9 cellular contexts compared by ENCODE assay signal in genomic region chr11:36744375-36745168, GRCh38.
DNase-seq lines count a peak whose midpoint lies in the region; ATAC-seq and TF ChIP-seq lines count a peak whose summit lies in the region.
"Had no signal": no experiment of that assay in that cellular context is flagged by ENCODE, and none has a peak within 500 bp of the region (broad histone marks: within the 10 kb centered on the region; RNA-seq: fewer than 3 reads in every experiment).

No MANE protein-coding gene starts in this region.

- H3K4me2 ChIP-seq in DND-41 (ENCODE audit: insufficient read depth, low read length) (peak overlapping the region; percentile 25; the same call in 1 of the 2 replicates), OCI-LY3 (ENCODE audit: low read length) (peak overlapping the region; percentile 78)

- DNase-seq in DND-41 (peak; percentile 85), fibroblast of the conjunctiva (ENCODE audit: low read depth) (peak; percentile 36), thyroid gland (peak; percentile 80 to 84)
- peak; percentile 27 for DNase-seq in activated T-cell treated with anti-CD3 and anti-CD28 coated beads, Interleukin-2, amount 50 U/mL, for 4 hours

- intact Hi-C loops in thyroid gland (cut with DNase I) = loop anchor here (5.0 kb wide), 1 partner anchor 37 kb away; no protein-coding TSS in a partner anchor

- H3K27me3 ChIP-seq in DND-41 (ENCODE audit: insufficient read depth, low read length, poor library complexity) (no peaks in the 10 kb centered on the region), OCI-LY3 (ENCODE audit: low read depth, low read length) (peaks cover 15% of the 10 kb centered on the region), neutrophil (peaks cover 47% of the 10 kb centered on the region), thyroid gland (no peaks in the 10 kb centered on the region)

- peak; percentile 66 for ATAC-seq in DND-41 (ENCODE audit: insufficient read depth, low read depth)
- ATAC-seq in HG03175 (IDR thresholded peaks at IDR 0.05; ENCODE audit: unreplicated experiment) = peak; percentile 26
- ATAC-seq in activated T-cell treated with anti-CD3 and anti-CD28 coated beads, Interleukin-2, amount 50 U/mL, for 4 hours = peak in 1 of 2 donors; percentile 32
- no peak for ATAC-seq in GM19397 (IDR thresholded peaks at IDR 0.05; ENCODE audit: unreplicated experiment)

- H3K27me3 Mint-ChIP-seq in activated T-cell treated with anti-CD3 and anti-CD28 coated beads, Interleukin-2, amount 50 U/mL, for 4 hours (ENCODE audit: low read depth) = peaks cover 22% of the 10 kb centered on the region

- peak; percentile 96 for TF ChIP-seq CTCF in DND-41 (IDR thresholded peaks at IDR 0.05; ENCODE audit: borderline replicate concordance, extremely low read depth, low read length, poor library complexity, severe bottlenecking)
- TF ChIP-seq CTCF in OCI-LY3 (IDR thresholded peaks at IDR 0.05; ENCODE audit: low read depth, low read length) = peak; percentile 96
- TF ChIP-seq CTCF in neutrophil (IDR thresholded peaks at IDR 0.05) = peak; percentile 18
- TF ChIP-seq CTCF in thyroid gland (IDR thresholded peaks at IDR 0.05) = peak; percentile 48 to 74 (median 70)

- H3K4me3 ChIP-seq in DND-41 (ENCODE audit: low read depth in 1 of 2, low read length in 2 of 2) = no peak overlapping the region
- H3K4me3 ChIP-seq in OCI-LY3 (ENCODE audit: low read length) = peak overlapping the region; percentile 57
- H3K4me3 ChIP-seq in neutrophil (ENCODE audit: low read depth in 1 of 2, low read length in 1 of 2) = no peak overlapping the region
- H3K4me3 ChIP-seq in thyroid gland (replicated peaks in 1 of 3) = no peak overlapping the region
- H3K4me3 ChIP-seq: breast epithelium had no signal

- H3K4me1 Mint-ChIP-seq in activated T-cell treated with anti-CD3 and anti-CD28 coated beads, Interleukin-2, amount 50 U/mL, for 4 hours (ENCODE audit: low read depth) = peaks cover 5% of the 10 kb centered on the region

- H3K9ac ChIP-seq in DND-41 (ENCODE audit: low read depth, low read length) (peak overlapping the region; percentile 0; the same call in 1 of the 2 replicates), OCI-LY3 (ENCODE audit: low read length) (peak overlapping the region; percentile 35; the same call in 1 of the 2 replicates)

- H3K9me3 ChIP-seq in DND-41 (ENCODE audit: insufficient read depth, low read length, severe bottlenecking) (no peaks in the 10 kb centered on the region), OCI-LY3 (ENCODE audit: insufficient read depth, low read length) (no peaks in the 10 kb centered on the region), neutrophil (no peaks in the 10 kb centered on the region), thyroid gland (no peaks in the 10 kb centered on the region)
- H3K9me3 ChIP-seq: breast epithelium had no signal

- H2AFZ ChIP-seq in DND-41 (ENCODE audit: low read depth, low read length) = peak overlapping the region; percentile 65
- H2AFZ ChIP-seq in OCI-LY3 (ENCODE audit: low read depth, low read length) = peak overlapping the region; percentile 83

- peak overlapping the region; percentile 62 for H3K27ac ChIP-seq in DND-41 (ENCODE audit: low read length)
- H3K27ac ChIP-seq in OCI-LY3 (ENCODE audit: low read length) = peak overlapping the region; percentile 56
- H3K27ac ChIP-seq in neutrophil = no peak overlapping the region
- H3K27ac ChIP-seq in thyroid gland = no peak overlapping the region
- H3K27ac ChIP-seq: breast epithelium had no signal

- H3K4me1 ChIP-seq in DND-41 (ENCODE audit: insufficient read depth, low read length) (peaks cover 36% of the 10 kb centered on the region), OCI-LY3 (ENCODE audit: low read length) (peaks cover 46% of the 10 kb centered on the region), neutrophil (ENCODE audit: control insufficient read depth in 1 of 2, insufficient read depth in 1 of 2, low read depth in 1 of 2, low read length in 1 of 2) (no peaks in the 10 kb centered on the region), thyroid gland (no peaks in the 10 kb centered on the region)
- H3K4me1 ChIP-seq: breast epithelium had no signal

- no peaks in the 10 kb centered on the region for H3K9me3 Mint-ChIP-seq in activated T-cell treated with anti-CD3 and anti-CD28 coated beads, Interleukin-2, amount 50 U/mL, for 4 hours

- H4K20me1 ChIP-seq in DND-41 (ENCODE audit: insufficient read depth, low read length) = no peaks in the 10 kb centered on the region
- no peaks in the 10 kb centered on the region for H4K20me1 ChIP-seq in OCI-LY3 (ENCODE audit: insufficient read depth, low read length)

- no peak for TF ChIP-seq POLR2A in thyroid gland (IDR thresholded peaks at IDR 0.05)

- WGBS in thyroid gland, 2 donors = 31 to 33% methylated on average over 11 of the region's 11 CpGs

- H3K4me3 Mint-ChIP-seq in activated T-cell treated with anti-CD3 and anti-CD28 coated beads, Interleukin-2, amount 50 U/mL, for 4 hours = no peak overlapping the region

- H3K79me2 ChIP-seq in DND-41 (ENCODE audit: insufficient read depth, low read length) (no peaks in the 10 kb centered on the region), OCI-LY3 (ENCODE audit: low read length) (no peaks in the 10 kb centered on the region)

- no peaks in the 10 kb centered on the region for H3K36me3 Mint-ChIP-seq in activated T-cell treated with anti-CD3 and anti-CD28 coated beads, Interleukin-2, amount 50 U/mL, for 4 hours (ENCODE audit: insufficient read depth)

- H3K36me3 ChIP-seq in DND-41 (ENCODE audit: insufficient read depth, low read length) (no peaks in the 10 kb centered on the region), OCI-LY3 (replicated peaks; ENCODE audit: low read depth, low read length) (no peaks in the 10 kb centered on the region), neutrophil (no peaks in the 10 kb centered on the region), thyroid gland (no peaks in the 10 kb centered on the region)
- H3K36me3 ChIP-seq: breast epithelium had no signal

Comparison
In these comparisons a context has a peak if more than half of its experiments do, and no peak if none do; other contexts are left out.
1. DNase-seq: peak in every context shown above with its lines; median percentile 85 in DND-41; 82 in thyroid gland; 36 in fibroblast of the conjunctiva; 27 in activated T-cell treated with anti-CD3 and anti-CD28 coated beads, Interleukin-2, amount 50 U/mL, for 4 hours.
2. H3K27ac ChIP-seq: peak in DND-41 (single experiment) and OCI-LY3 (single experiment); none in neutrophil (single experiment) and thyroid gland (0 of 3).
3. CTCF ChIP-seq: peak in every context shown above with its lines; median percentile 96 in DND-41; 96 in OCI-LY3; 70 in thyroid gland; 18 in neutrophil.